In the genomic region with DNA sequence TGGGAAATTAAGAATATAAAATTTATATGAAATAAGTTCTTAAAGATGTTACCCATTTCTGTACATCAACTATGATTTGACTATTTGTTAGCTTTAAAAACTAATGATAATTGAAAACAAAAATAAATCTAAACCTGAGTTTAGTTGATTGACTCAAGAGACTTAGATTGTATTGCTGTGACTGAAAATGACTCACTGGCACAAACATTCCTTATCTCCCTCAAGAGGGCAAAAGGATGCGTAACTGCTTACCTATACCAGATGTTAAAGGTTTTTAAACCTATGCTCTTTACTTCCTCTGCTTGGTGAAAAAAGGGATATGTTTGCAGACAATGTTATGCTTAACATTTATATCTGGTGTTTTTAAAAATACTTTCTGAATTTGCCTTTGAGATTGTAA, we compare ENCODE assay signal across 21 cellular contexts. TPM values are rescaled to one million over a fixed set of nuclear protein-coding genes. Genes with fewer than 3 reads are reported as not detected.
DNase-seq lines count a peak whose midpoint lies in the region; ATAC-seq and TF ChIP-seq lines count a peak whose summit lies in the region.
"Had no signal": no experiment of that assay in that cellular context is flagged by ENCODE, and none has a peak within 500 bp of the region (broad histone marks: within the 10 kb centered on the region; RNA-seq: fewer than 3 reads in every experiment).

No MANE protein-coding gene starts in this region.

- no peak for TF ChIP-seq EP300 in stomach (IDR thresholded peaks at IDR 0.05)

- DNase-seq in A172 (ENCODE audit: low spot score) (peak; percentile 5), ELR (ENCODE audit: low read depth) (peak; percentile 74), amniotic epithelial cell (ENCODE audit: low read depth) (peak; percentile 42), foreskin keratinocyte (peak; percentile 28 to 57), left lobe of liver (ENCODE audit: low spot score) (no peak), stomach (no peak), SIG-M5 (lab: John Stamatoyannopoulos, UW) (no peak), NCI-H2081 treated with DMSO at 0.1 percent for 48 hours (lab: John Stamatoyannopoulos, UW) (no peak)
- DNase-seq: activated CD4-positive, alpha-beta T cell treated with anti-CD3 and anti-CD28 coated beads for 4 hours; activated CD8-positive, alpha-beta memory T cell treated with anti-CD3 and anti-CD28 coated beads, Interleukin-2, amount 50 U/mL, for 4 hours; activated effector memory CD4-positive, alpha-beta T cell treated with anti-CD3 and anti-CD28 coated beads, Interleukin-2, amount 50 U/mL, for 16 hours; amniotic stem cell; GOT3; left cardiac atrium; midbrain; NCI-H1105; NCI-H2107; NCI-H510A treated with DMSO at 0.1 percent for 48 hours; spleen; uterus had no signal

- H3K36me3 ChIP-seq in stomach = peaks cover 16 to 100% (median 97%) of the 10 kb centered on the region in 4 donors
- H3K36me3 ChIP-seq: uterus had no signal

- 77 to 88% (median 85%) methylated on average over 1 of the region's 1 CpG for WGBS in stomach, 5 donors

- TF ChIP-seq CTCF in foreskin keratinocyte (conservative IDR thresholded peaks at IDR 0.05) (peak; percentile 33), stomach (IDR thresholded peaks at IDR 0.05) (no peak)

- H3K4me1 ChIP-seq in foreskin keratinocyte (no peaks in the 10 kb centered on the region), stomach (no peaks in the 10 kb centered on the region)
- H3K4me1 ChIP-seq: neural progenitor cell, uterus had no signal

- no peak overlapping the region for H3K4me3 ChIP-seq in stomach
- H3K4me3 ChIP-seq: neural progenitor cell, spleen, uterus had no signal

- no peaks in the 10 kb centered on the region for H3K9me3 ChIP-seq in stomach
- H3K9me3 ChIP-seq: spleen, uterus had no signal

- ATAC-seq in foreskin keratinocyte (peak; percentile 92), left lobe of liver (no peak)
- ATAC-seq: left cardiac atrium had no signal

- H3K27me3 ChIP-seq in foreskin keratinocyte = no peaks in the 10 kb centered on the region
- H3K27me3 ChIP-seq in stomach = no peaks in the 10 kb centered on the region
- H3K27me3 ChIP-seq: neural progenitor cell, spleen, uterus had no signal

- intact Hi-C loops in stomach (cut with DNase I; ENCODE audit: low total_unique reads) = no loop called here

- H3K27ac ChIP-seq in foreskin keratinocyte (no peak overlapping the region), stomach (no peak overlapping the region)
- H3K27ac ChIP-seq: neural progenitor cell, spleen, uterus had no signal

- no peak for TF ChIP-seq POLR2A in stomach (IDR thresholded peaks at IDR 0.05)

RNA-seq across cellular contexts. Expression of a gene that starts 30.3 kb away (rescaled TPM):
- total RNA-seq in A172 (2014; rRNA removed; shearing (Covaris generic)) = 15.5 and 30.3 TPM in 2 replicates
- 21.9 and 24.1 TPM in 2 replicates for total RNA-seq in foreskin keratinocyte
- polyA plus RNA-seq in foreskin keratinocyte = 4.9 and 6.5 TPM in 2 replicates
- 25.7 TPM for total RNA-seq in left lobe of liver
- 100 to 1,000 TPM; 110 to 518 (median 124) TPM for total RNA-seq in stomach
- polyA plus RNA-seq in stomach = 10 to 100 TPM in 1 of 3 donors, 1 to 10 TPM in 2; 3.1 to 11.3 (median 9.0) TPM

RNA-seq across cellular contexts. Expression of a gene that starts 30.7 kb away (rescaled TPM):
- total RNA-seq in A172 (2014; rRNA removed; shearing (Covaris generic)) = 9.1 and 9.2 TPM in 2 replicates
- total RNA-seq in foreskin keratinocyte (13.8 and 14.8 TPM in 2 replicates), left lobe of liver (5.4 TPM), stomach (10 to 100 TPM in 4 of 5 donors, 1 to 10 TPM in 1; 4.6 to 36.6 (median 19.0) TPM)
- polyA plus RNA-seq in foreskin keratinocyte (2.2 and 2.5 TPM in 2 replicates), stomach (1 to 10 TPM; 2.1 to 3.5 (median 2.1) TPM)

Comparison
In these comparisons a context has a peak if more than half of its experiments do, and no peak if none do; other contexts are left out.
1. DNase-seq: peak in A172 (single experiment), ELR (single experiment), amniotic epithelial cell (single experiment) and foreskin keratinocyte (2 of 2); none in left lobe of liver (single experiment), stomach (single experiment), SIG-M5 (single experiment) and NCI-H2081 treated with DMSO at 0.1 percent for 48 hours (single experiment).